In genomic region chr14:70555890-70556289, GRCh38 we compare ENCODE assay signal across 16 cellular contexts. TPM values are rescaled to one million over a fixed set of nuclear protein-coding genes. Genes with fewer than 3 reads are reported as not detected.
DNase-seq lines count a peak whose midpoint lies in the region; ATAC-seq, FAIRE-seq and TF ChIP-seq lines count a peak whose summit lies in the region.
"Had no signal": no experiment of that assay in that cellular context is flagged by ENCODE, and none has a peak within 500 bp of the region (broad histone marks: within the 10 kb centered on the region; RNA-seq: fewer than 3 reads in every experiment).

No MANE protein-coding gene starts in this region.

- H3K4me3 Mint-ChIP-seq in activated naive CD8-positive, alpha-beta T cell treated with anti-CD3 and anti-CD28 coated beads, Interleukin-2, amount 10 ng/mL, durations not matched to agents 7 days and 5 days: no peak overlapping the region
- H3K4me3 Mint-ChIP-seq in natural killer cell treated with Interleukin-12 subunit alpha and Interleukin-12 subunit beta and Interleukin-15 and Interleukin-18, amount 100 ng/mL, for 72 hours: no peak overlapping the region
- H3K4me3 Mint-ChIP-seq: CD8-positive, alpha-beta memory T cell; IgD-negative memory B cell had no signal

- peak overlapping the region in 8 of 12 donors; percentile 6 to 38 (median 24) for H3K4me3 ChIP-seq in heart left ventricle
- H3K4me3 ChIP-seq in rectal smooth muscle tissue (ENCODE audit: low read length): peak overlapping the region; percentile 3
- H3K4me3 ChIP-seq in tibial nerve: no peak overlapping the region
- H3K4me3 ChIP-seq: prostate gland had no signal

- DNase-seq in ELR (ENCODE audit: low read depth) (peak; percentile 8), heart left ventricle (peak in 4 of 5 donors; percentile 16 to 62 (median 28)), D721Med (ENCODE audit: insufficient read length, low spot score) (no peak), hypothalamus (lab: John Stamatoyannopoulos, UW) (no peak), tibial nerve (ENCODE audit: low spot score in 2 of 2) (no peak)
- DNase-seq in activated naive CD8-positive, alpha-beta T cell treated with anti-CD3 and anti-CD28 coated beads, Interleukin-2, amount 10 ng/mL, durations not matched to agents 7 days and 5 days: peak; percentile 29
- DNase-seq in natural killer cell treated with Interleukin-12 subunit alpha and Interleukin-12 subunit beta and Interleukin-15 and Interleukin-18, amount 100 ng/mL, for 72 hours (ENCODE audit: low spot score): no peak
- DNase-seq: CD8-positive, alpha-beta memory T cell; esophagus squamous epithelium; NCI-H187; T-helper 9 cell had no signal

- no peak overlapping the region for H3K27ac ChIP-seq in heart left ventricle
- H3K27ac ChIP-seq in rectal smooth muscle tissue (ENCODE audit: low read depth, low read length): no peak overlapping the region
- no peak overlapping the region for H3K27ac ChIP-seq in tibial nerve
- H3K27ac ChIP-seq: esophagus squamous epithelium, prostate gland had no signal

- H3K4me1 ChIP-seq in heart left ventricle (peaks cover 0 to 9% (median 0%) of the 10 kb centered on the region in 12 donors), rectal smooth muscle tissue (ENCODE audit: control insufficient read depth, insufficient read depth, low read length) (no peaks in the 10 kb centered on the region), tibial nerve (no peaks in the 10 kb centered on the region)
- H3K4me1 ChIP-seq: esophagus squamous epithelium, prostate gland had no signal

- H3K36me3 Mint-ChIP-seq in activated naive CD8-positive, alpha-beta T cell treated with anti-CD3 and anti-CD28 coated beads, Interleukin-2, amount 10 ng/mL, durations not matched to agents 7 days and 5 days: peaks cover 11% of the 10 kb centered on the region
- peaks cover 4% of the 10 kb centered on the region for H3K36me3 Mint-ChIP-seq in natural killer cell treated with Interleukin-12 subunit alpha and Interleukin-12 subunit beta and Interleukin-15 and Interleukin-18, amount 100 ng/mL, for 72 hours

- no peak for ATAC-seq in activated naive CD8-positive, alpha-beta T cell treated with anti-CD3 and anti-CD28 coated beads, Interleukin-2, amount 10 ng/mL, durations not matched to agents 7 days and 5 days (ENCODE audit: low read depth)
- peak in 3 of 4 donors; percentile 69 to 83 (median 76) for ATAC-seq in heart left ventricle
- ATAC-seq in natural killer cell treated with Interleukin-12 subunit alpha and Interleukin-12 subunit beta and Interleukin-15 and Interleukin-18, amount 100 ng/mL, for 72 hours: no peak

- H3K9me3 ChIP-seq in heart left ventricle (no peaks in the 10 kb centered on the region), tibial nerve (no peaks in the 10 kb centered on the region)
- H3K9me3 ChIP-seq: esophagus squamous epithelium, prostate gland had no signal

- no peaks in the 10 kb centered on the region for H3K27me3 Mint-ChIP-seq in activated naive CD8-positive, alpha-beta T cell treated with anti-CD3 and anti-CD28 coated beads, Interleukin-2, amount 10 ng/mL, durations not matched to agents 7 days and 5 days
- peaks cover 0 to 2% of the 10 kb centered on the region in 2 donors for H3K27me3 Mint-ChIP-seq in natural killer cell treated with Interleukin-12 subunit alpha and Interleukin-12 subunit beta and Interleukin-15 and Interleukin-18, amount 100 ng/mL, for 72 hours
- H3K27me3 Mint-ChIP-seq: CD8-positive, alpha-beta memory T cell; IgD-negative memory B cell had no signal

- H3K9ac ChIP-seq in rectal smooth muscle tissue (ENCODE audit: low read length): no peak overlapping the region

- POLR2A ChIA-PET in activated naive CD8-positive, alpha-beta T cell treated with anti-CD3 and anti-CD28 coated beads, Interleukin-2, amount 10 ng/mL, durations not matched to agents 7 days and 5 days (lab: Charles Lee): no interaction called here

- 19 to 42% (median 35%) methylated on average over 19 of the region's 19 CpGs for WGBS in heart left ventricle, 4 donors
- 32 to 42% methylated on average over 19 of the region's 19 CpGs for WGBS in tibial nerve, 2 donors

- TF ChIP-seq POLR2A in heart left ventricle (IDR thresholded peaks at IDR 0.05): no peak
- TF ChIP-seq POLR2A in tibial nerve (IDR thresholded peaks at IDR 0.05): no peak

- peaks cover 0 to 17% (median 0%) of the 10 kb centered on the region in 9 donors for H3K36me3 ChIP-seq in heart left ventricle
- H3K36me3 ChIP-seq in rectal smooth muscle tissue (ENCODE audit: control insufficient read depth, insufficient read depth, low read length): peaks cover 4% of the 10 kb centered on the region
- peaks cover 0 to 24% (median 0%) of the 10 kb centered on the region in 3 donors for H3K36me3 ChIP-seq in tibial nerve
- H3K36me3 ChIP-seq: prostate gland had no signal

- no peak for FAIRE-seq in D721Med (lab: Jason Lieb, UNC)
- FAIRE-seq: H54 had no signal

- no peak overlapping the region for H3K27ac Mint-ChIP-seq in activated naive CD8-positive, alpha-beta T cell treated with anti-CD3 and anti-CD28 coated beads, Interleukin-2, amount 10 ng/mL, durations not matched to agents 7 days and 5 days
- H3K27ac Mint-ChIP-seq in natural killer cell treated with Interleukin-12 subunit alpha and Interleukin-12 subunit beta and Interleukin-15 and Interleukin-18, amount 100 ng/mL, for 72 hours: peak overlapping the region in 1 of 2 donors; percentile 14
- H3K27ac Mint-ChIP-seq: brain had no signal

- no peak for TF ChIP-seq EP300 in tibial nerve (IDR thresholded peaks at IDR 0.05)

- peaks cover 4% of the 10 kb centered on the region for H3K9me3 Mint-ChIP-seq in activated naive CD8-positive, alpha-beta T cell treated with anti-CD3 and anti-CD28 coated beads, Interleukin-2, amount 10 ng/mL, durations not matched to agents 7 days and 5 days
- H3K9me3 Mint-ChIP-seq in natural killer cell treated with Interleukin-12 subunit alpha and Interleukin-12 subunit beta and Interleukin-15 and Interleukin-18, amount 100 ng/mL, for 72 hours: peaks cover 4% of the 10 kb centered on the region

- intact Hi-C loops in heart left ventricle (cut with DNase I): no loop called here

- peaks cover 3% of the 10 kb centered on the region for H3K4me1 Mint-ChIP-seq in activated naive CD8-positive, alpha-beta T cell treated with anti-CD3 and anti-CD28 coated beads, Interleukin-2, amount 10 ng/mL, durations not matched to agents 7 days and 5 days
- peaks cover 0 to 5% of the 10 kb centered on the region in 2 donors for H3K4me1 Mint-ChIP-seq in natural killer cell treated with Interleukin-12 subunit alpha and Interleukin-12 subunit beta and Interleukin-15 and Interleukin-18, amount 100 ng/mL, for 72 hours (ENCODE audit: low read depth in 2 of 2)
- H3K4me1 Mint-ChIP-seq: brain had no signal

- TF ChIP-seq CTCF in heart left ventricle (IDR thresholded peaks at IDR 0.05): no peak
- TF ChIP-seq CTCF in D721Med (IDR thresholded peaks at IDR 0.05; ENCODE audit: insufficient read depth, missing control alignments): no peak
- TF ChIP-seq CTCF in tibial nerve (IDR thresholded peaks at IDR 0.05): no peak

- H3K27me3 ChIP-seq in heart left ventricle: no peaks in the 10 kb centered on the region
- no peaks in the 10 kb centered on the region for H3K27me3 ChIP-seq in rectal smooth muscle tissue (ENCODE audit: control insufficient read depth, insufficient read depth, low read length)
- H3K27me3 ChIP-seq in tibial nerve: no peaks in the 10 kb centered on the region
- H3K27me3 ChIP-seq: esophagus squamous epithelium had no signal

RNA-seq across cellular contexts. Expression of gene ADAM20, which starts 21.1 kb away (rescaled TPM):
- under 1 TPM; 0.48 to 0.67 TPM for total RNA-seq in activated naive CD8-positive, alpha-beta T cell treated with anti-CD3 and anti-CD28 coated beads, Interleukin-2, amount 10 ng/mL, durations not matched to agents 7 days and 5 days
- total RNA-seq in heart left ventricle (under 1 TPM in 8 of 9 donors, not detected in 1; 0.21 to 0.56 (median 0.35) TPM), tibial nerve (1 to 10 TPM; 1.8 to 3.1 (median 2.4) TPM)
- polyA plus RNA-seq in heart left ventricle: under 1 TPM in 1 of 2 donors, not detected in 1; 0.19 TPM
- under 1 TPM; 0.78 to 0.84 TPM for total RNA-seq in natural killer cell treated with Interleukin-12 subunit alpha and Interleukin-12 subunit beta and Interleukin-15 and Interleukin-18, amount 100 ng/mL, for 72 hours
- polyA plus RNA-seq: CD8-positive, alpha-beta memory T cell; IgD-negative memory B cell had no signal

RNA-seq across cellular contexts. Expression of gene MED6, which starts 44.6 kb away (rescaled TPM):
- total RNA-seq in activated naive CD8-positive, alpha-beta T cell treated with anti-CD3 and anti-CD28 coated beads, Interleukin-2, amount 10 ng/mL, durations not matched to agents 7 days and 5 days: 10 to 100 TPM; 52.8 to 55.6 TPM
- total RNA-seq in heart left ventricle (10 to 100 TPM; 13.0 to 25.1 (median 19.7) TPM), tibial nerve (10 to 100 TPM; 23.4 to 47.2 (median 41.1) TPM)
- 10 to 100 TPM in 1 of 2 donors, 1 to 10 TPM in 1; 9.9 to 20.5 TPM for polyA plus RNA-seq in heart left ventricle
- 10 to 100 TPM; 60.0 to 66.8 TPM for total RNA-seq in natural killer cell treated with Interleukin-12 subunit alpha and Interleukin-12 subunit beta and Interleukin-15 and Interleukin-18, amount 100 ng/mL, for 72 hours

Comparison
In these comparisons a context has a peak if more than half of its experiments do, and no peak if none do; other contexts are left out.
1. DNase-seq: peak in ELR (single experiment), activated naive CD8-positive, alpha-beta T cell treated with anti-CD3 and anti-CD28 coated beads, Interleukin-2, amount 10 ng/mL, durations not matched to agents 7 days and 5 days (single experiment) and heart left ventricle (4 of 5); none in D721Med (single experiment), hypothalamus (0 of 51), natural killer cell treated with Interleukin-12 subunit alpha and Interleukin-12 subunit beta and Interleukin-15 and Interleukin-18, amount 100 ng/mL, for 72 hours (single experiment) and tibial nerve (0 of 2).
2. ATAC-seq: peak in heart left ventricle (3 of 4); none in activated naive CD8-positive, alpha-beta T cell treated with anti-CD3 and anti-CD28 coated beads, Interleukin-2, amount 10 ng/mL, durations not matched to agents 7 days and 5 days (single experiment) and natural killer cell treated with Interleukin-12 subunit alpha and Interleukin-12 subunit beta and Interleukin-15 and Interleukin-18, amount 100 ng/mL, for 72 hours (0 of 2).
3. H3K4me3 ChIP-seq: peak in heart left ventricle (8 of 12) and rectal smooth muscle tissue (single experiment); none in tibial nerve (0 of 4).